In the genomic region with DNA sequence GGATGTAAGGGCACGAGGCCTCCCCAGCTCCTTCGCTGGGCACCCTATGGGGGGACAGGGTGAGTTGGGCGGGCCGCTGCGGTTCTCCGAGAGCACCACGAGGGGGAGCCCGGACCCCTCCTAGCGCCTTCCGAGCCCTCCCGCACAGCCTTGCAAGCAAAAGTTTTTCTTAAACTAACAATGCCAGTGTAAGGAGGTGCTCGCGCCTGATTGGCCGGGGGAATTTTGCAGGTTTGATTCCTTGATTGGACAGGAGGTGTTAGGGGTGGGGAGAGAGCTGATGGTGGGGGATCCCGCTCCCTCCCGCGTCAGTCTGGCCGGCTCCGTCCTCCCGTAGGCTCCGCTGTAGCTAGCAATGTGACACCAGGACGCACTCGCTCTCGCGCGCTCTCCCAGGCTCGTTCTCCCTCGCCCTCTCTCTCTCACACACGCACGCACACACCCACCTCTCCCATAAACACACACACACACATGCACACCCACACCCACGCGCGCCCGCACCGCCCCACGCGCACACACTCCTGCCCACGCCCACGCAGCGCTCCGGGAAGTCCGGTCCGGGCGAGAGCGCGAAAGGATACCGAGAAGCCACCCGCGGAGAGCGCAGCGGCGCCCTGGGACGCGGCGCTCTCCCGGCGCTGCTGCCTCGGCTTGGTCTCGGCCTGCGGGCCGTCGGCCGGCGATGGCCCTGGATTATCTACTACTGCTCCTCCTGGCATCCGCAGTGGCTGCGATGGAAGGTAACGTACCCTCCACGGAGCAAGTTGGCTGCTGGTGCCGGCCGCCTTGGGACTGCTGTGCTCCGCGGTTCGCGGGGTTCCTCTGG, we compare ENCODE assay signal across 1 cellular context.
TF ChIP-seq lines count a peak whose summit lies in the region.

A gene (plus strand): TSS at position 311 of the 826 bp plus-strand sequence.

TF ChIP-seq in HepG2, 621 proteins besides CTCF, POLR2A, EP300 and RAD21 (continued from another document and continues in another):
- peak; percentile 53; the same call in 1 of the 2 replicates for TF ChIP-seq KDM2A (CRISPR knock-in tag; IDR thresholded peaks at IDR 0.05; ENCODE audit: borderline replicate concordance, low read depth)
- TF ChIP-seq, protein P1, sequence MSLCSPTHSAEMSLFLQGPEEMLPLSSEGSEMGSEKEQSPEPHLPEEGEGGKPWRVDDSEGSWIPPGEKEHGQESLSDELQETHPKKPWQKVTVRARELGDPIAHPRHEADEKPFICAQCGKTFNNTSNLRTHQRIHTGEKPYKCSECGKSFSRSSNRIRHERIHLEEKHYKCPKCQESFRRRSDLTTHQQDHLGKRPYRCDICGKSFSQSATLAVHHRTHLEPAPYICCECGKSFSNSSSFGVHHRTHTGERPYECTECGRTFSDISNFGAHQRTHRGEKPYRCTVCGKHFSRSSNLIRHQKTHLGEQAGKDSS (CRISPR knock-in tag; IDR thresholded peaks at IDR 0.05; ENCODE audit: borderline replicate concordance, low read depth), result 0 out of 2 replicates have a peak, but pooled peaks have one; percentile 37
- TF ChIP-seq, protein P2, sequence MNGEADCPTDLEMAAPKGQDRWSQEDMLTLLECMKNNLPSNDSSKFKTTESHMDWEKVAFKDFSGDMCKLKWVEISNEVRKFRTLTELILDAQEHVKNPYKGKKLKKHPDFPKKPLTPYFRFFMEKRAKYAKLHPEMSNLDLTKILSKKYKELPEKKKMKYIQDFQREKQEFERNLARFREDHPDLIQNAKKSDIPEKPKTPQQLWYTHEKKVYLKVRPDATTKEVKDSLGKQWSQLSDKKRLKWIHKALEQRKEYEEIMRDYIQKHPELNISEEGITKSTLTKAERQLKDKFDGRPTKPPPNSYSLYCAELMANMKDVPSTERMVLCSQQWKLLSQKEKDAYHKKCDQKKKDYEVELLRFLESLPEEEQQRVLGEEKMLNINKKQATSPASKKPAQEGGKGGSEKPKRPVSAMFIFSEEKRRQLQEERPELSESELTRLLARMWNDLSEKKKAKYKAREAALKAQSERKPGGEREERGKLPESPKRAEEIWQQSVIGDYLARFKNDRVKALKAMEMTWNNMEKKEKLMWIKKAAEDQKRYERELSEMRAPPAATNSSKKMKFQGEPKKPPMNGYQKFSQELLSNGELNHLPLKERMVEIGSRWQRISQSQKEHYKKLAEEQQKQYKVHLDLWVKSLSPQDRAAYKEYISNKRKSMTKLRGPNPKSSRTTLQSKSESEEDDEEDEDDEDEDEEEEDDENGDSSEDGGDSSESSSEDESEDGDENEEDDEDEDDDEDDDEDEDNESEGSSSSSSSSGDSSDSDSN (CRISPR knock-in tag; IDR thresholded peaks at IDR 0.05), result peak; percentile 18; the same call in 1 of the 2 replicates
- TF ChIP-seq, protein P3, sequence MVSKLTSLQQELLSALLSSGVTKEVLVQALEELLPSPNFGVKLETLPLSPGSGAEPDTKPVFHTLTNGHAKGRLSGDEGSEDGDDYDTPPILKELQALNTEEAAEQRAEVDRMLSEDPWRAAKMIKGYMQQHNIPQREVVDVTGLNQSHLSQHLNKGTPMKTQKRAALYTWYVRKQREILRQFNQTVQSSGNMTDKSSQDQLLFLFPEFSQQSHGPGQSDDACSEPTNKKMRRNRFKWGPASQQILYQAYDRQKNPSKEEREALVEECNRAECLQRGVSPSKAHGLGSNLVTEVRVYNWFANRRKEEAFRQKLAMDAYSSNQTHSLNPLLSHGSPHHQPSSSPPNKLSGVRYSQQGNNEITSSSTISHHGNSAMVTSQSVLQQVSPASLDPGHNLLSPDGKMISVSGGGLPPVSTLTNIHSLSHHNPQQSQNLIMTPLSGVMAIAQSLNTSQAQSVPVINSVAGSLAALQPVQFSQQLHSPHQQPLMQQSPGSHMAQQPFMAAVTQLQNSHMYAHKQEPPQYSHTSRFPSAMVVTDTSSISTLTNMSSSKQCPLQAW (CRISPR knock-in tag; IDR thresholded peaks at IDR 0.05), result peak; percentile 24; the same call in 1 of the 2 replicates
- TF ChIP-seq, protein P4, sequence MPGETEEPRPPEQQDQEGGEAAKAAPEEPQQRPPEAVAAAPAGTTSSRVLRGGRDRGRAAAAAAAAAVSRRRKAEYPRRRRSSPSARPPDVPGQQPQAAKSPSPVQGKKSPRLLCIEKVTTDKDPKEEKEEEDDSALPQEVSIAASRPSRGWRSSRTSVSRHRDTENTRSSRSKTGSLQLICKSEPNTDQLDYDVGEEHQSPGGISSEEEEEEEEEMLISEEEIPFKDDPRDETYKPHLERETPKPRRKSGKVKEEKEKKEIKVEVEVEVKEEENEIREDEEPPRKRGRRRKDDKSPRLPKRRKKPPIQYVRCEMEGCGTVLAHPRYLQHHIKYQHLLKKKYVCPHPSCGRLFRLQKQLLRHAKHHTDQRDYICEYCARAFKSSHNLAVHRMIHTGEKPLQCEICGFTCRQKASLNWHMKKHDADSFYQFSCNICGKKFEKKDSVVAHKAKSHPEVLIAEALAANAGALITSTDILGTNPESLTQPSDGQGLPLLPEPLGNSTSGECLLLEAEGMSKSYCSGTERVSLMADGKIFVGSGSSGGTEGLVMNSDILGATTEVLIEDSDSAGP (CRISPR knock-in tag; IDR thresholded peaks at IDR 0.05; ENCODE audit: borderline replicate concordance), result peak; percentile 46; the same call in 1 of the 2 replicates
- TF ChIP-seq ZNF678 (CRISPR knock-in tag; IDR thresholded peaks at IDR 0.05), result 0 out of 2 replicates have a peak, but pooled peaks have one; percentile 51
- TF ChIP-seq ZNF274 (CRISPR knock-in tag; IDR thresholded peaks at IDR 0.05), result 0 out of 2 replicates have a peak, but pooled peaks have one; percentile 35
- no peak for TF ChIP-seq ZNF670 (CRISPR knock-in tag; IDR thresholded peaks at IDR 0.05; ENCODE audit: borderline replicate concordance)
- TF ChIP-seq NFYC (CRISPR knock-in tag; IDR thresholded peaks at IDR 0.05), result peak; percentile 23; the same call in 1 of the 2 replicates
- 0 out of 2 replicates have a peak, but pooled peaks have one; percentile 17 for TF ChIP-seq GABPB1 (CRISPR knock-in tag; IDR thresholded peaks at IDR 0.05)
- peak; percentile 51; the same call in 1 of the 2 replicates for TF ChIP-seq ZNF501 (CRISPR knock-in tag; IDR thresholded peaks at IDR 0.05)
- TF ChIP-seq, protein P5, sequence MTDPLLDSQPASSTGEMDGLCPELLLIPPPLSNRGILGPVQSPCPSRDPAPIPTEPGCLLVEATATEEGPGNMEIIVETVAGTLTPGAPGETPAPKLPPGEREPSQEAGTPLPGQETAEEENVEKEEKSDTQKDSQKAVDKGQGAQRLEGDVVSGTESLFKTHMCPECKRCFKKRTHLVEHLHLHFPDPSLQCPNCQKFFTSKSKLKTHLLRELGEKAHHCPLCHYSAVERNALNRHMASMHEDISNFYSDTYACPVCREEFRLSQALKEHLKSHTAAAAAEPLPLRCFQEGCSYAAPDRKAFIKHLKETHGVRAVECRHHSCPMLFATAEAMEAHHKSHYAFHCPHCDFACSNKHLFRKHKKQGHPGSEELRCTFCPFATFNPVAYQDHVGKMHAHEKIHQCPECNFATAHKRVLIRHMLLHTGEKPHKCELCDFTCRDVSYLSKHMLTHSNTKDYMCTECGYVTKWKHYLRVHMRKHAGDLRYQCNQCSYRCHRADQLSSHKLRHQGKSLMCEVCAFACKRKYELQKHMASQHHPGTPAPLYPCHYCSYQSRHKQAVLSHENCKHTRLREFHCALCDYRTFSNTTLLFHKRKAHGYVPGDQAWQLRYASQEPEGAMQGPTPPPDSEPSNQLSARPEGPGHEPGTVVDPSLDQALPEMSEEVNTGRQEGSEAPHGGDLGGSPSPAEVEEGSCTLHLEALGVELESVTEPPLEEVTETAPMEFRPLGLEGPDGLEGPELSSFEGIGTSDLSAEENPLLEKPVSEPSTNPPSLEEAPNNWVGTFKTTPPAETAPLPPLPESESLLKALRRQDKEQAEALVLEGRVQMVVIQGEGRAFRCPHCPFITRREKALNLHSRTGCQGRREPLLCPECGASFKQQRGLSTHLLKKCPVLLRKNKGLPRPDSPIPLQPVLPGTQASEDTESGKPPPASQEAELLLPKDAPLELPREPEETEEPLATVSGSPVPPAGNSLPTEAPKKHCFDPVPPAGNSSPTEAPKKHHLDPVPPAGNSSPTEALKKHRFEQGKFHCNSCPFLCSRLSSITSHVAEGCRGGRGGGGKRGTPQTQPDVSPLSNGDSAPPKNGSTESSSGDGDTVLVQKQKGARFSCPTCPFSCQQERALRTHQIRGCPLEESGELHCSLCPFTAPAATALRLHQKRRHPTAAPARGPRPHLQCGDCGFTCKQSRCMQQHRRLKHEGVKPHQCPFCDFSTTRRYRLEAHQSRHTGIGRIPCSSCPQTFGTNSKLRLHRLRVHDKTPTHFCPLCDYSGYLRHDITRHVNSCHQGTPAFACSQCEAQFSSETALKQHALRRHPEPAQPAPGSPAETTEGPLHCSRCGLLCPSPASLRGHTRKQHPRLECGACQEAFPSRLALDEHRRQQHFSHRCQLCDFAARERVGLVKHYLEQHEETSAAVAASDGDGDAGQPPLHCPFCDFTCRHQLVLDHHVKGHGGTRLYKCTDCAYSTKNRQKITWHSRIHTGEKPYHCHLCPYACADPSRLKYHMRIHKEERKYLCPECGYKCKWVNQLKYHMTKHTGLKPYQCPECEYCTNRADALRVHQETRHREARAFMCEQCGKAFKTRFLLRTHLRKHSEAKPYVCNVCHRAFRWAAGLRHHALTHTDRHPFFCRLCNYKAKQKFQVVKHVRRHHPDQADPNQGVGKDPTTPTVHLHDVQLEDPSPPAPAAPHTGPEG (CRISPR knock-in tag; IDR thresholded peaks at IDR 0.05), result peak; percentile 99
- peak; percentile 53; the same call in 1 of the 2 replicates for TF ChIP-seq SMC3 (IDR thresholded peaks at IDR 0.05; ENCODE audit: low read length)
- TF ChIP-seq MTF2 (CRISPR knock-in tag; IDR thresholded peaks at IDR 0.05; ENCODE audit: borderline replicate concordance), result 0 out of 2 replicates have a peak, but pooled peaks have one; percentile 42
- TF ChIP-seq, protein P6, sequence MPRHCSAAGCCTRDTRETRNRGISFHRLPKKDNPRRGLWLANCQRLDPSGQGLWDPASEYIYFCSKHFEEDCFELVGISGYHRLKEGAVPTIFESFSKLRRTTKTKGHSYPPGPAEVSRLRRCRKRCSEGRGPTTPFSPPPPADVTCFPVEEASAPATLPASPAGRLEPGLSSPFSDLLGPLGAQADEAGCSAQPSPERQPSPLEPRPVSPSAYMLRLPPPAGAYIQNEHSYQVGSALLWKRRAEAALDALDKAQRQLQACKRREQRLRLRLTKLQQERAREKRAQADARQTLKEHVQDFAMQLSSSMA (CRISPR knock-in tag; IDR thresholded peaks at IDR 0.05), result no peak
- 0 out of 2 replicates have a peak, but pooled peaks have one; percentile 8 for TF ChIP-seq FOSL2 (CRISPR knock-in tag; IDR thresholded peaks at IDR 0.05)
- TF ChIP-seq, protein P7, sequence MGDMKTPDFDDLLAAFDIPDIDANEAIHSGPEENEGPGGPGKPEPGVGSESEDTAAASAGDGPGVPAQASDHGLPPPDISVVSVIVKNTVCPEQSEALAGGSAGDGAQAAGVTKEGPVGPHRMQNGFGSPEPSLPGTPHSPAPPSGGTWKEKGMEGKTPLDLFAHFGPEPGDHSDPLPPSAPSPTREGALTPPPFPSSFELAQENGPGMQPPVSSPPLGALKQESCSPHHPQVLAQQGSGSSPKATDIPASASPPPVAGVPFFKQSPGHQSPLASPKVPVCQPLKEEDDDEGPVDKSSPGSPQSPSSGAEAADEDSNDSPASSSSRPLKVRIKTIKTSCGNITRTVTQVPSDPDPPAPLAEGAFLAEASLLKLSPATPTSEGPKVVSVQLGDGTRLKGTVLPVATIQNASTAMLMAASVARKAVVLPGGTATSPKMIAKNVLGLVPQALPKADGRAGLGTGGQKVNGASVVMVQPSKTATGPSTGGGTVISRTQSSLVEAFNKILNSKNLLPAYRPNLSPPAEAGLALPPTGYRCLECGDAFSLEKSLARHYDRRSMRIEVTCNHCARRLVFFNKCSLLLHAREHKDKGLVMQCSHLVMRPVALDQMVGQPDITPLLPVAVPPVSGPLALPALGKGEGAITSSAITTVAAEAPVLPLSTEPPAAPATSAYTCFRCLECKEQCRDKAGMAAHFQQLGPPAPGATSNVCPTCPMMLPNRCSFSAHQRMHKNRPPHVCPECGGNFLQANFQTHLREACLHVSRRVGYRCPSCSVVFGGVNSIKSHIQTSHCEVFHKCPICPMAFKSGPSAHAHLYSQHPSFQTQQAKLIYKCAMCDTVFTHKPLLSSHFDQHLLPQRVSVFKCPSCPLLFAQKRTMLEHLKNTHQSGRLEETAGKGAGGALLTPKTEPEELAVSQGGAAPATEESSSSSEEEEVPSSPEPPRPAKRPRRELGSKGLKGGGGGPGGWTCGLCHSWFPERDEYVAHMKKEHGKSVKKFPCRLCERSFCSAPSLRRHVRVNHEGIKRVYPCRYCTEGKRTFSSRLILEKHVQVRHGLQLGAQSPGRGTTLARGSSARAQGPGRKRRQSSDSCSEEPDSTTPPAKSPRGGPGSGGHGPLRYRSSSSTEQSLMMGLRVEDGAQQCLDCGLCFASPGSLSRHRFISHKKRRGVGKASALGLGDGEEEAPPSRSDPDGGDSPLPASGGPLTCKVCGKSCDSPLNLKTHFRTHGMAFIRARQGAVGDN (CRISPR knock-in tag; IDR thresholded peaks at IDR 0.05), result peak; percentile 29; the same call in 1 of the 2 replicates
- TF ChIP-seq ZNF430 (CRISPR knock-in tag; IDR thresholded peaks at IDR 0.05), result 0 out of 2 replicates have a peak, but pooled peaks have one; percentile 35
- 0 out of 2 replicates have a peak, but pooled peaks have one; percentile 38 for TF ChIP-seq ZNF619 (CRISPR knock-in tag; IDR thresholded peaks at IDR 0.05)
- TF ChIP-seq ARNTL (CRISPR knock-in tag; IDR thresholded peaks at IDR 0.05), result 0 out of 2 replicates have a peak, but pooled peaks have one; percentile 31
- peak; percentile 33 for TF ChIP-seq HNRNPLL (IDR thresholded peaks at IDR 0.05; ENCODE audit: low read depth, low read length, poor library complexity, severe bottlenecking)
- TF ChIP-seq, protein P8, sequence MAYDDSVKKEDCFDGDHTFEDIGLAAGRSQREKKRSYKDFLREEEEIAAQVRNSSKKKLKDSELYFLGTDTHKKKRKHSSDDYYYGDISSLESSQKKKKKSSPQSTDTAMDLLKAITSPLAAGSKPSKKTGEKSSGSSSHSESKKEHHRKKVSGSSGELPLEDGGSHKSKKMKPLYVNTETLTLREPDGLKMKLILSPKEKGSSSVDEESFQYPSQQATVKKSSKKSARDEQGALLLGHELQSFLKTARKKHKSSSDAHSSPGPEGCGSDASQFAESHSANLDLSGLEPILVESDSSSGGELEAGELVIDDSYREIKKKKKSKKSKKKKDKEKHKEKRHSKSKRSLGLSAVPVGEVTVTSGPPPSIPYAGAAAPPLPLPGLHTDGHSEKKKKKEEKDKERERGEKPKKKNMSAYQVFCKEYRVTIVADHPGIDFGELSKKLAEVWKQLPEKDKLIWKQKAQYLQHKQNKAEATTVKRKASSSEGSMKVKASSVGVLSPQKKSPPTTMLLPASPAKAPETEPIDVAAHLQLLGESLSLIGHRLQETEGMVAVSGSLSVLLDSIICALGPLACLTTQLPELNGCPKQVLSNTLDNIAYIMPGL (CRISPR knock-in tag; IDR thresholded peaks at IDR 0.05; ENCODE audit: borderline replicate concordance in 1 of 2, low read depth in 1 of 2), result 0 out of 4 replicates have a peak, but pooled peaks have one; percentile 23 to 33
- no peak for TF ChIP-seq ZSCAN25 (CRISPR knock-in tag; IDR thresholded peaks at IDR 0.05)
- peak; percentile 40; the same call in 1 of the 2 replicates for TF ChIP-seq ZNF556 (CRISPR knock-in tag; IDR thresholded peaks at IDR 0.05; ENCODE audit: borderline replicate concordance)
